In genomic region chr9:129095908-129096307, GRCh38 we compare ENCODE assay signal across 24 cellular contexts.
"Had no signal": no experiment of that assay in that cellular context is flagged by ENCODE, and none has a peak within 500 bp of the region (broad histone marks: within the 10 kb centered on the region; RNA-seq: fewer than 3 reads in every experiment).

No MANE protein-coding gene starts in this region.

- H3K9me3 ChIP-seq: neutrophil, ovary, psoas muscle, right lobe of liver, sigmoid colon, stomach, thoracic aorta, thyroid gland, tibial nerve, upper lobe of left lung, vagina had no signal

- H3K27ac ChIP-seq: neural progenitor cell, neutrophil, parathyroid adenoma, psoas muscle, right lobe of liver, sigmoid colon, stomach, thoracic aorta, thyroid gland, tibial nerve, upper lobe of left lung, vagina had no signal

- DNase-seq: natural killer cell; nucleus accumbens; ovary; psoas muscle; sigmoid colon; small intestine; stimulated activated CD4-positive, alpha-beta T cell treated with anti-CD3 and anti-CD28 coated beads, Interleukin-15, amount 100 ng/mL, for 24 hours; stimulated activated CD4-positive, alpha-beta T cell treated with anti-CD3 and anti-CD28 coated beads, Interleukin-2, amount 100 ng/mL, for 24 hours; stimulated activated CD4-positive, alpha-beta T cell treated with anti-CD3 and anti-CD28 coated beads, Interleukin-2, amount 100 ng/mL, for 48 hours; stimulated activated CD4-positive, alpha-beta T cell treated with anti-CD3 and anti-CD28 coated beads, Interleukin-4, amount 100 ng/mL, for 24 hours; stimulated activated naive B cell treated with anti-CD40 and anti-IgM and Interleukin-4, amounts not matched to agents 10 μg/mL and 1 μg/mL and 100 μg/mL, for 72 hours; stimulated activated naive CD4-positive, alpha-beta T cell treated with Interleukin-2 at 50 U/mL for 16 hours; stomach; thyroid gland; trophoblast cell had no signal

- ATAC-seq: natural killer cell; stimulated activated effector memory CD8-positive, alpha-beta T cell treated with anti-CD3 and anti-CD28 coated beads, Interleukin-12 subunit alpha, Interleukin-12 subunit beta, amount 100 ng/mL, for 72 hours; stimulated activated naive B cell treated with anti-CD40 and anti-IgM and Interleukin-4, amounts not matched to agents 10 μg/mL and 1 μg/mL and 100 μg/mL, for 72 hours had no signal

- H3K27me3 ChIP-seq: neural progenitor cell, neutrophil, ovary, right lobe of liver, sigmoid colon, stomach, thyroid gland, tibial nerve, upper lobe of left lung, vagina had no signal

- H3K4me3 ChIP-seq: neural progenitor cell, ovary, psoas muscle, right lobe of liver, sigmoid colon, stomach, thoracic aorta, thyroid gland, tibial nerve, upper lobe of left lung, vagina had no signal

- H3K4me2 ChIP-seq: neural progenitor cell had no signal

- H3K36me3 ChIP-seq: neural progenitor cell, ovary had no signal

- H3K4me1 ChIP-seq: neural progenitor cell, parathyroid adenoma, sigmoid colon, stomach, thyroid gland, tibial nerve, upper lobe of left lung, vagina had no signal

- H2AFZ ChIP-seq: neural progenitor cell, parathyroid adenoma had no signal

- H3K79me2 ChIP-seq: parathyroid adenoma had no signal
